In the genomic region with DNA sequence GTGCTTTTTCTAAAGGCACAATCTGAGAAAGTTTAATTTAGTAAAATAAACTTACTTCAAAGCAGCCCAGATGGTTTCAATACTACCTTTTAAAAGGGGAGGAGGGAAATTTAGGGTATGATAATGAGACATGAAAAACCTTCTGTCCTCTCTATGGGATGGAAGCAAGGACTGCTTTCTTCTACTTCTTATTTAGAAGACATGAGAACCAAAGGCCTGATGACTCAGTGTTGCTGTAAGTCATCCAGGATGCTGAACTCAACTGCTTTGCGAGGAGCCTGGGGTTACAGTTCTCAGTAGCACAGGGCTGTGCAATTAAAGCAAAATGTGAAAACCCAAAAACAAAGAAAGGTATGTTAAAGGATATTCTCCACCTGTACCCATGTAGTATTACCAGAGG, we compare ENCODE assay signal across 14 cellular contexts.
A peak's percentile ranks its signal among the peaks of the same experiment; 100 is the strongest.
DNase-seq lines count a peak whose midpoint lies in the region; ATAC-seq and TF ChIP-seq lines count a peak whose summit lies in the region.
"Had no signal": no experiment of that assay in that cellular context is flagged by ENCODE, and none has a peak within 500 bp of the region (broad histone marks: within the 10 kb centered on the region; RNA-seq: fewer than 3 reads in every experiment).

No MANE protein-coding gene starts in this region.

- DNase-seq in HCEC 1CT (peak; percentile 49), adipocyte (ENCODE audit: low read depth) (peak; percentile 80), foreskin keratinocyte (peak in 1 of 2 donors; percentile 60), NCI-H1436 (lab: John Stamatoyannopoulos, UW) (no peak)
- DNase-seq in CD8-positive, alpha-beta memory T cell: no peak
- no peak for DNase-seq in activated T-cell treated with anti-CD3 and anti-CD28 coated beads, Interleukin-2, amount 50 U/mL, for 1 hour
- DNase-seq: activated CD4-positive, CD25-positive, alpha-beta regulatory T cell treated with anti-CD3 and anti-CD28 coated beads, Interleukin-2, amount 50 U/mL, for 72 hours; activated T-cell treated with anti-CD3 and anti-CD28 coated beads, Interleukin-2, amount 50 U/mL, for 72 hours; GDM1; hippocampal formation; NCI-H510A treated with DMSO at 0.1 percent for 48 hours had no signal

- no peak overlapping the region for H3K27ac ChIP-seq in ACC112 (ENCODE audit: low read depth, low read length)
- H3K27ac ChIP-seq in foreskin keratinocyte: no peak overlapping the region
- no peak overlapping the region for H3K27ac ChIP-seq in CD8-positive, alpha-beta memory T cell (ENCODE audit: low read depth, low read length)

- peak overlapping the region; percentile 45 for H2AFZ ChIP-seq in ACC112 (ENCODE audit: low read length, unreplicated experiment)

- no peaks in the 10 kb centered on the region for H3K9me3 ChIP-seq in adipocyte (ENCODE audit: control insufficient read depth, low read length)
- H3K9me3 ChIP-seq in CD8-positive, alpha-beta memory T cell (ENCODE audit: low read length): no peaks in the 10 kb centered on the region
- H3K9me3 ChIP-seq: thyroid gland had no signal

- H3K36me3 ChIP-seq in ACC112 (ENCODE audit: insufficient read depth, low read length) (no peaks in the 10 kb centered on the region), adipocyte (ENCODE audit: control insufficient read depth, insufficient read depth, low read length, severe bottlenecking) (no peaks in the 10 kb centered on the region)
- H3K36me3 ChIP-seq in CD8-positive, alpha-beta memory T cell (ENCODE audit: insufficient read depth, low read length): no peaks in the 10 kb centered on the region
- H3K36me3 ChIP-seq: thyroid gland had no signal

- TF ChIP-seq CTCF in foreskin keratinocyte (conservative IDR thresholded peaks at IDR 0.05): no peak

- H3K4me3 ChIP-seq in ACC112 (ENCODE audit: low read depth, low read length) (no peak overlapping the region), adipocyte (ENCODE audit: low read length) (no peak overlapping the region)
- H3K4me3 ChIP-seq in CD8-positive, alpha-beta memory T cell (ENCODE audit: low read length): no peak overlapping the region
- H3K4me3 ChIP-seq: thyroid gland had no signal

- H3K27me3 ChIP-seq in ACC112 (ENCODE audit: insufficient read depth, low read length): no peaks in the 10 kb centered on the region
- H3K27me3 ChIP-seq in adipocyte (replicated peaks; ENCODE audit: control insufficient read depth, insufficient read depth, low read length): no peaks in the 10 kb centered on the region
- no peaks in the 10 kb centered on the region for H3K27me3 ChIP-seq in foreskin keratinocyte
- no peaks in the 10 kb centered on the region for H3K27me3 ChIP-seq in CD8-positive, alpha-beta memory T cell (ENCODE audit: insufficient read depth, low read length, poor library complexity, severe bottlenecking)
- H3K27me3 ChIP-seq: thyroid gland had no signal

- no peak overlapping the region for H3K9ac ChIP-seq in adipocyte (ENCODE audit: low read length)

- H3K27me3 Mint-ChIP-seq in CD8-positive, alpha-beta memory T cell: peaks cover 0 to 3% of the 10 kb centered on the region in 2 donors

- H3K27ac Mint-ChIP-seq in CD8-positive, alpha-beta memory T cell: no peak overlapping the region
- H3K27ac Mint-ChIP-seq: activated T-cell treated with anti-CD3 and anti-CD28 coated beads, Interleukin-2, amount 50 U/mL, for 72 hours had no signal

- H3K79me2 ChIP-seq in ACC112 (ENCODE audit: control insufficient read depth, insufficient read depth, low read length, unreplicated experiment): no peaks in the 10 kb centered on the region

- CTCF ChIA-PET in CD8-positive, alpha-beta memory T cell (lab: Charles Lee): no interaction called here

- H3K36me3 Mint-ChIP-seq in CD8-positive, alpha-beta memory T cell: no peaks in the 10 kb centered on the region

- peaks cover 0 to 3% (median 0%) of the 10 kb centered on the region in 5 donors for H3K9me3 Mint-ChIP-seq in CD8-positive, alpha-beta memory T cell

- H3K4me3 Mint-ChIP-seq in CD8-positive, alpha-beta memory T cell: no peak overlapping the region
- H3K4me3 Mint-ChIP-seq: activated T-cell treated with anti-CD3 and anti-CD28 coated beads, Interleukin-2, amount 50 U/mL, for 72 hours had no signal

- no peaks in the 10 kb centered on the region for H3K4me1 Mint-ChIP-seq in CD8-positive, alpha-beta memory T cell

- POLR2A ChIA-PET in CD8-positive, alpha-beta memory T cell (lab: Charles Lee): no interaction called here

- ATAC-seq in foreskin keratinocyte: peak; percentile 92
- no peak for ATAC-seq in HG02571 (IDR thresholded peaks at IDR 0.05; ENCODE audit: unreplicated experiment)
- ATAC-seq: activated T-cell treated with anti-CD3 and anti-CD28 coated beads, Interleukin-2, amount 50 U/mL, for 72 hours had no signal

- H3K4me1 ChIP-seq in ACC112 (ENCODE audit: control insufficient read depth, insufficient read depth, low read length, unreplicated experiment) (peaks cover 15% of the 10 kb centered on the region), adipocyte (ENCODE audit: control insufficient read depth, insufficient read depth, low read length) (no peaks in the 10 kb centered on the region), foreskin keratinocyte (no peaks in the 10 kb centered on the region)
- H3K4me1 ChIP-seq in CD8-positive, alpha-beta memory T cell (ENCODE audit: insufficient read depth, low read length): no peaks in the 10 kb centered on the region

Comparison
In these comparisons a context has a peak if more than half of its experiments do, and no peak if none do; other contexts are left out.
1. DNase-seq: peak in HCEC 1CT (single experiment) and adipocyte (single experiment); none in CD8-positive, alpha-beta memory T cell (0 of 5), activated T-cell treated with anti-CD3 and anti-CD28 coated beads, Interleukin-2, amount 50 U/mL, for 1 hour (single experiment) and NCI-H1436 (single experiment).